Comparison of ENCODE assay signal across 15 cellular contexts in genomic region chr2:143692162-143692561, GRCh38.
"Had no signal": no experiment of that assay in that cellular context is flagged by ENCODE, and none has a peak within 500 bp of the region (broad histone marks: within the 10 kb centered on the region; RNA-seq: fewer than 3 reads in every experiment).

No MANE protein-coding gene starts in this region.

- H3K27me3 ChIP-seq: brain microvascular endothelial cell, left lung, transverse colon had no signal

- H3K4me3 ChIP-seq: left lung, transverse colon had no signal

- H3K36me3 ChIP-seq: brain microvascular endothelial cell, left lung, transverse colon had no signal

- H3K27ac ChIP-seq: brain microvascular endothelial cell, parathyroid adenoma had no signal

- H3K9me3 Mint-ChIP-seq: neural crest cell; stimulated activated memory B cell treated with anti-CD40 and anti-IgM and Interleukin-4, amounts not matched to agents 10 μg/mL and 1 μg/mL and 100 μg/mL, for 72 hours had no signal

- H3K4me3 Mint-ChIP-seq: neural crest cell; stimulated activated memory B cell treated with anti-CD40 and anti-IgM and Interleukin-4, amounts not matched to agents 10 μg/mL and 1 μg/mL and 100 μg/mL, for 72 hours; T-helper 17 cell had no signal

- H3K4me1 ChIP-seq: parathyroid adenoma, transverse colon had no signal

- H3K27ac Mint-ChIP-seq: stimulated activated memory B cell treated with anti-CD40 and anti-IgM and Interleukin-4, amounts not matched to agents 10 μg/mL and 1 μg/mL and 100 μg/mL, for 72 hours; T-helper 17 cell had no signal

- H3K79me2 ChIP-seq: parathyroid adenoma had no signal

- H3K27me3 Mint-ChIP-seq: stimulated activated memory B cell treated with anti-CD40 and anti-IgM and Interleukin-4, amounts not matched to agents 10 μg/mL and 1 μg/mL and 100 μg/mL, for 72 hours; T-helper 17 cell had no signal

- DNase-seq: activated effector memory CD4-positive, alpha-beta T cell treated with Interleukin-2 at 50 U/mL for 16 hours; activated T-cell treated with anti-CD3 and anti-CD28 coated beads, Interleukin-2, amount 50 U/mL, for 1 hour; amniotic stem cell; brain microvascular endothelial cell; cerebellar nuclear complex; dermis blood vessel endothelial cell; islet precursor cell; left lung; stimulated activated CD4-positive, alpha-beta T cell treated with anti-CD3 and anti-CD28 coated beads, Interleukin-1b, Interleukin-23, amount 100 ng/mL, for 48 hours; T-helper 17 cell; transverse colon had no signal

- ATAC-seq: activated naive CD4-positive, alpha-beta T cell treated with anti-CD3 and anti-CD28 coated beads, Interleukin-2, amount 50 U/mL, for 72 hours; left lung; stimulated activated memory B cell treated with anti-CD40 and anti-IgM and Interleukin-4, amounts not matched to agents 10 μg/mL and 1 μg/mL and 100 μg/mL, for 72 hours; T-helper 17 cell had no signal

- H3K9ac ChIP-seq: parathyroid adenoma had no signal
